21 cellular contexts compared by ENCODE assay signal in the genomic region with DNA sequence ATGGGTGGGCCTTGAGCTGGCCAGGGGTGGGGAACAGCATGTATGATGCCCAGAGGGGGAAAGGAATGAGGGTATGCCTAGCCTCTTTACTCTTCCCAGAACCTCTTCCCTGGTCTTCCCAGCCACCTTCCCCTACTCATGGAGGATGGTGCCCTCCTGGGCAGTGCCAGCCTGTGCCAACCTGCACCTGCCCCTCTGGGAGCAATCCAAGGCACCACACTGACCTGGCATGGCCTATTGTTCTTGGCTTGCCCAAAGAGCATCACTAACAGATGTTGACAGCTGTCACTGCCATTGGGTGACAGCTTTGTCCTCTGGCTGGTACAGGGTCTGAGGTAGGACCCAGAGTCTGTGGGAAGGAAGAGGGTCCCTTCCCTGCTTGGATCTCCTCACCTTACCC. TPM values are rescaled to one million over a fixed set of nuclear protein-coding genes. Genes with fewer than 3 reads are reported as not detected.
DNase-seq lines count a peak whose midpoint lies in the region; ATAC-seq and TF ChIP-seq lines count a peak whose summit lies in the region.
"Had no signal": no experiment of that assay in that cellular context is flagged by ENCODE, and none has a peak within 500 bp of the region (broad histone marks: within the 10 kb centered on the region; RNA-seq: fewer than 3 reads in every experiment).

No MANE protein-coding gene starts in this region.

- H3K27ac Mint-ChIP-seq in neural crest cell (ENCODE audit: unreplicated experiment), result peak overlapping the region; percentile 27
- H3K27ac Mint-ChIP-seq: CD14-positive monocyte; CD4-positive, alpha-beta T cell; CD8-positive, alpha-beta memory T cell had no signal

- CTCF ChIA-PET in HEK293 (lab: Yijun Ruan, JAX), result interaction anchor here (0.7 to 1.9 kb wide), 3 partner anchors 10 to 218 kb away, joined by 3 to 5 read pairs (median 3); no protein-coding TSS in a partner anchor

- intact Hi-C loops in Right ventricle myocardium superior (cut with DNase I) (no loop called here), right cardiac atrium (cut with DNase I) (no loop called here)

- H3K36me3 Mint-ChIP-seq in neural crest cell (ENCODE audit: low read depth), result no peaks in the 10 kb centered on the region
- H3K36me3 Mint-ChIP-seq: CD14-positive monocyte had no signal

- no peak for TF ChIP-seq CTCF in right atrium auricular region (IDR thresholded peaks at IDR 0.05)
- TF ChIP-seq CTCF in HEK293 (tag by site-specific recombination; IDR thresholded peaks at IDR 0.05), result no peak
- no peak for TF ChIP-seq CTCF in neural crest cell (conservative IDR thresholded peaks at IDR 0.05)

- no peaks in the 10 kb centered on the region for H3K9me3 ChIP-seq in right atrium auricular region
- H3K9me3 ChIP-seq in HEK293 (ENCODE audit: control insufficient read depth, insufficient read depth, low read depth, low read length), result no peaks in the 10 kb centered on the region
- H3K9me3 ChIP-seq in right cardiac atrium (ENCODE audit: control insufficient read depth, low read length), result no peaks in the 10 kb centered on the region
- H3K9me3 ChIP-seq: A549; BE2C; BLaER1 treated with 17β-estradiol and CSF1 and Interleukin-3, amounts not matched to agents 10 nM and 100 nM; HAP-1 had no signal

- no peaks in the 10 kb centered on the region for H3K9me3 Mint-ChIP-seq in neural crest cell
- H3K9me3 Mint-ChIP-seq: CD4-positive, alpha-beta T cell; CD8-positive, alpha-beta memory T cell had no signal

- no peaks in the 10 kb centered on the region for H3K27me3 Mint-ChIP-seq in neural crest cell (ENCODE audit: low read depth)
- H3K27me3 Mint-ChIP-seq: CD4-positive, alpha-beta T cell; CD8-positive, alpha-beta memory T cell had no signal

- H3K27ac ChIP-seq in right atrium auricular region (no peak overlapping the region), HEK293 (ENCODE audit: extremely low read depth, low read depth, low read length) (no peak overlapping the region), right cardiac atrium (ENCODE audit: low read length) (no peak overlapping the region)
- H3K27ac ChIP-seq: A549; BLaER1 treated with 17β-estradiol and CSF1 and Interleukin-3, amounts not matched to agents 10 nM and 100 nM had no signal

- H3K27me3 ChIP-seq in right atrium auricular region, result no peaks in the 10 kb centered on the region
- no peaks in the 10 kb centered on the region for H3K27me3 ChIP-seq in right cardiac atrium (ENCODE audit: control insufficient read depth, insufficient read depth)
- H3K27me3 ChIP-seq: BE2C; BLaER1 treated with 17β-estradiol and CSF1 and Interleukin-3, amounts not matched to agents 10 nM and 100 nM had no signal

- H3K4me1 ChIP-seq in right atrium auricular region (no peaks in the 10 kb centered on the region), HEK293 (ENCODE audit: control insufficient read depth, insufficient read depth, low read length) (no peaks in the 10 kb centered on the region), right cardiac atrium (ENCODE audit: control insufficient read depth, insufficient read depth, low read length) (no peaks in the 10 kb centered on the region)
- H3K4me1 ChIP-seq: A549, BE2C, HAP-1 had no signal

- DNase-seq in Right ventricle myocardium superior, result no peak
- DNase-seq in right atrium auricular region (ENCODE audit: low spot score), result no peak
- DNase-seq in right cardiac atrium, result peak in 2 of 3 donors; percentile 36 to 40
- DNase-seq in neural crest cell (ENCODE audit: low read depth, low spot score), result no peak
- no peak for DNase-seq in cerebellar nuclear complex (lab: John Stamatoyannopoulos, UW)
- DNase-seq in GM19240 (ENCODE audit: insufficient read length, low spot score), result no peak
- DNase-seq: 8988T; ACHN; AML-193; BE2C; CD4-positive, alpha-beta T cell; CD8-positive, alpha-beta memory T cell; DMS53; DMS79 treated with DMSO at 0.1 percent for 48 hours; GF-D8; GOT3 had no signal

- POLR2A ChIA-PET in HEK293 (lab: Yijun Ruan, JAX), result no interaction called here

- no peak overlapping the region for H3K4me3 ChIP-seq in right atrium auricular region
- no peak overlapping the region for H3K4me3 ChIP-seq in HEK293 (ENCODE audit: low read depth, low read length)
- no peak overlapping the region for H3K4me3 ChIP-seq in right cardiac atrium (ENCODE audit: low read length)
- H3K4me3 ChIP-seq: A549; BLaER1 treated with 17β-estradiol and CSF1 and Interleukin-3, amounts not matched to agents 10 nM and 100 nM; HAP-1 had no signal

- no peak overlapping the region for H3K4me3 Mint-ChIP-seq in neural crest cell
- H3K4me3 Mint-ChIP-seq: CD14-positive monocyte; CD4-positive, alpha-beta T cell; CD8-positive, alpha-beta memory T cell had no signal

- peaks cover 32% of the 10 kb centered on the region for H3K36me3 ChIP-seq in right atrium auricular region
- H3K36me3 ChIP-seq in HEK293 (ENCODE audit: control insufficient read depth in 2 of 2, insufficient read depth in 1 of 2, low read length in 2 of 2), result peaks cover 0 to 88% of the 10 kb centered on the region in 2 experiments; a peak in 2 of 3 replicates
- H3K36me3 ChIP-seq: BE2C; BLaER1 treated with 17β-estradiol and CSF1 and Interleukin-3, amounts not matched to agents 10 nM and 100 nM had no signal

- H3K4me1 Mint-ChIP-seq in neural crest cell, result no peaks in the 10 kb centered on the region
- H3K4me1 Mint-ChIP-seq: CD8-positive, alpha-beta memory T cell had no signal

- ATAC-seq in Right ventricle myocardium superior (ENCODE audit: poor library complexity) (peak; percentile 31), right cardiac atrium (no peak)

TF ChIP-seq in HEK293, 187 proteins besides CTCF, POLR2A, EP300 and RAD21:
- TF ChIP-seq ZNF544 (tag by site-specific recombination; IDR thresholded peaks at IDR 0.05) (no peak), ZNF747 (tag by site-specific recombination; IDR thresholded peaks at IDR 0.05) (no peak), ZNF707 (tag by site-specific recombination; IDR thresholded peaks at IDR 0.05) (no peak), ZBTB48 (tag by site-specific recombination; IDR thresholded peaks at IDR 0.05) (no peak), ZNF830 (tag by site-specific recombination; IDR thresholded peaks at IDR 0.05; ENCODE audit: low read depth) (no peak)
- TF ChIP-seq, protein P1, sequence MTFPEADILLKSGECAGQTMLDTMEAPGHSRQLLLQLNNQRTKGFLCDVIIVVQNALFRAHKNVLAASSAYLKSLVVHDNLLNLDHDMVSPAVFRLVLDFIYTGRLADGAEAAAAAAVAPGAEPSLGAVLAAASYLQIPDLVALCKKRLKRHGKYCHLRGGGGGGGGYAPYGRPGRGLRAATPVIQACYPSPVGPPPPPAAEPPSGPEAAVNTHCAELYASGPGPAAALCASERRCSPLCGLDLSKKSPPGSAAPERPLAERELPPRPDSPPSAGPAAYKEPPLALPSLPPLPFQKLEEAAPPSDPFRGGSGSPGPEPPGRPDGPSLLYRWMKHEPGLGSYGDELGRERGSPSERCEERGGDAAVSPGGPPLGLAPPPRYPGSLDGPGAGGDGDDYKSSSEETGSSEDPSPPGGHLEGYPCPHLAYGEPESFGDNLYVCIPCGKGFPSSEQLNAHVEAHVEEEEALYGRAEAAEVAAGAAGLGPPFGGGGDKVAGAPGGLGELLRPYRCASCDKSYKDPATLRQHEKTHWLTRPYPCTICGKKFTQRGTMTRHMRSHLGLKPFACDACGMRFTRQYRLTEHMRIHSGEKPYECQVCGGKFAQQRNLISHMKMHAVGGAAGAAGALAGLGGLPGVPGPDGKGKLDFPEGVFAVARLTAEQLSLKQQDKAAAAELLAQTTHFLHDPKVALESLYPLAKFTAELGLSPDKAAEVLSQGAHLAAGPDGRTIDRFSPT (tag by site-specific recombination; IDR thresholded peaks at IDR 0.05), result peak; percentile 87
- TF ChIP-seq, protein P2, sequence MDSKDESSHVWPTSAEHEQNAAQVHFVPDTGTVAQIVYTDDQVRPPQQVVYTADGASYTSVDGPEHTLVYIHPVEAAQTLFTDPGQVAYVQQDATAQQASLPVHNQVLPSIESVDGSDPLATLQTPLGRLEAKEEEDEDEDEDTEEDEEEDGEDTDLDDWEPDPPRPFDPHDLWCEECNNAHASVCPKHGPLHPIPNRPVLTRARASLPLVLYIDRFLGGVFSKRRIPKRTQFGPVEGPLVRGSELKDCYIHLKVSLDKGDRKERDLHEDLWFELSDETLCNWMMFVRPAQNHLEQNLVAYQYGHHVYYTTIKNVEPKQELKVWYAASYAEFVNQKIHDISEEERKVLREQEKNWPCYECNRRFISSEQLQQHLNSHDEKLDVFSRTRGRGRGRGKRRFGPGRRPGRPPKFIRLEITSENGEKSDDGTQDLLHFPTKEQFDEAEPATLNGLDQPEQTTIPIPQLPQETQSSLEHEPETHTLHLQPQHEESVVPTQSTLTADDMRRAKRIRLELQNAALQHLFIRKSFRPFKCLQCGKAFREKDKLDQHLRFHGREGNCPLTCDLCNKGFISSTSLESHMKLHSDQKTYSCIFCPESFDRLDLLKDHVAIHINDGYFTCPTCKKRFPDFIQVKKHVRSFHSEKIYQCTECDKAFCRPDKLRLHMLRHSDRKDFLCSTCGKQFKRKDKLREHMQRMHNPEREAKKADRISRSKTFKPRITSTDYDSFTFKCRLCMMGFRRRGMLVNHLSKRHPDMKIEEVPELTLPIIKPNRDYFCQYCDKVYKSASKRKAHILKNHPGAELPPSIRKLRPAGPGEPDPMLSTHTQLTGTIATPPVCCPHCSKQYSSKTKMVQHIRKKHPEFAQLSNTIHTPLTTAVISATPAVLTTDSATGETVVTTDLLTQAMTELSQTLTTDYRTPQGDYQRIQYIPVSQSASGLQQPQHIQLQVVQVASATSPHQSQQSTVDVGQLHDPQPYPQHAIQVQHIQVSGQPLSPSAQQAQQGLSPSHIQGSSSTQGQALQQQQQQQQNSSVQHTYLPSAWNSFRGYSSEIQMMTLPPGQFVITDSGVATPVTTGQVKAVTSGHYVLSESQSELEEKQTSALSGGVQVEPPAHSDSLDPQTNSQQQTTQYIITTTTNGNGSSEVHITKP (tag by site-specific recombination; IDR thresholded peaks at IDR 0.05), result no peak

RNA-seq across cellular contexts. Expression of a gene that starts 12.9 kb away (rescaled TPM):
- 18.6 TPM for total RNA-seq in Right ventricle myocardium superior
- 10 to 100 TPM in 1 of 2 donors, 1 to 10 TPM in 1; 9.7 to 13.7 TPM for total RNA-seq in right atrium auricular region
- total RNA-seq in right cardiac atrium, result 10 to 100 TPM in 3 of 4 donors, 1 to 10 TPM in 1; 9.3 to 14.8 (median 13.2) TPM
- polyA plus RNA-seq in right cardiac atrium, result 18.2 TPM
- total RNA-seq in neural crest cell, result 1.8 and 3.0 TPM in 2 replicates
- polyA plus RNA-seq: CD14-positive monocyte; CD8-positive, alpha-beta memory T cell had no signal

RNA-seq across cellular contexts. Expression of a gene that starts 13.1 kb away (rescaled TPM):
- total RNA-seq in Right ventricle myocardium superior, result 5.6 TPM
- total RNA-seq in right atrium auricular region, result 1 to 10 TPM; 1.8 to 4.9 TPM
- 1 to 10 TPM; 2.1 to 7.4 (median 5.5) TPM for total RNA-seq in right cardiac atrium
- polyA plus RNA-seq in right cardiac atrium, result 4.3 TPM
- 6.9 and 7.5 TPM in 2 replicates for total RNA-seq in neural crest cell
- total RNA-seq: CD8-positive, alpha-beta memory T cell had no signal
- polyA plus RNA-seq: CD14-positive monocyte; CD8-positive, alpha-beta memory T cell had no signal

RNA-seq across cellular contexts. Expression of a gene that starts 36.0 kb away (rescaled TPM):
- total RNA-seq in Right ventricle myocardium superior (31.7 TPM), right atrium auricular region (10 to 100 TPM; 23.8 to 25.7 TPM), right cardiac atrium (10 to 100 TPM; 32.5 to 39.7 (median 35.6) TPM), neural crest cell (13.0 and 14.3 TPM in 2 replicates)
- 11.6 TPM for polyA plus RNA-seq in right cardiac atrium

Comparison
In these comparisons a context has a peak if more than half of its experiments do, and no peak if none do; other contexts are left out.
1. DNase-seq: peak in right cardiac atrium (2 of 3); none in Right ventricle myocardium superior (single experiment), right atrium auricular region (single experiment), neural crest cell (single experiment), cerebellar nuclear complex (0 of 2) and GM19240 (single experiment).